In genomic region chr1:29331731-29332130, GRCh38 we compare ENCODE assay signal across 19 cellular contexts.
DNase-seq lines count a peak whose midpoint lies in the region; ATAC-seq and TF ChIP-seq lines count a peak whose summit lies in the region.
"Had no signal": no experiment of that assay in that cellular context is flagged by ENCODE, and none has a peak within 500 bp of the region (broad histone marks: within the 10 kb centered on the region; RNA-seq: fewer than 3 reads in every experiment).

No MANE protein-coding gene starts in this region.

- 79 to 91% (median 86%) methylated on average over 1 of the region's 1 CpG for WGBS in spleen, 5 donors

- H3K36me3 Mint-ChIP-seq in naive thymus-derived CD4-positive, alpha-beta T cell = peaks cover 0 to 4% (median 0%) of the 10 kb centered on the region in 5 donors

- H3K4me1 ChIP-seq in spleen (no peaks in the 10 kb centered on the region), colonic mucosa (no peaks in the 10 kb centered on the region)
- no peaks in the 10 kb centered on the region for H3K4me1 ChIP-seq in naive thymus-derived CD4-positive, alpha-beta T cell (ENCODE audit: control insufficient read depth in 2 of 2, insufficient read depth in 2 of 2, low read length in 2 of 2)
- H3K4me1 ChIP-seq: BLaER1, HAP-1 had no signal

- CTCF ChIA-PET in naive thymus-derived CD4-positive, alpha-beta T cell (lab: Charles Lee) = no interaction called here

- H3K9me3 ChIP-seq in spleen (no peaks in the 10 kb centered on the region), colonic mucosa (no peaks in the 10 kb centered on the region), MG63 (no peaks in the 10 kb centered on the region)
- H3K9me3 ChIP-seq in naive thymus-derived CD4-positive, alpha-beta T cell (ENCODE audit: control insufficient read depth in 2 of 3, low read length in 3 of 3) = no peaks in the 10 kb centered on the region
- H3K9me3 ChIP-seq: BLaER1, HAP-1 had no signal

- H3K36me3 ChIP-seq in spleen = no peaks in the 10 kb centered on the region
- H3K36me3 ChIP-seq in naive thymus-derived CD4-positive, alpha-beta T cell (ENCODE audit: control insufficient read depth in 2 of 3, insufficient read depth in 3 of 3, low read length in 3 of 3) = no peaks in the 10 kb centered on the region
- H3K36me3 ChIP-seq in colonic mucosa = no peaks in the 10 kb centered on the region
- no peaks in the 10 kb centered on the region for H3K36me3 ChIP-seq in MG63
- H3K36me3 ChIP-seq: BLaER1 had no signal

- no peak overlapping the region for H3K4me3 Mint-ChIP-seq in naive thymus-derived CD4-positive, alpha-beta T cell
- H3K4me3 Mint-ChIP-seq: CD4-positive, alpha-beta T cell had no signal

- peaks cover 17 to 41% (median 26%) of the 10 kb centered on the region in 5 donors for H3K27me3 Mint-ChIP-seq in naive thymus-derived CD4-positive, alpha-beta T cell

- H3K27me3 ChIP-seq in spleen (replicated peaks in 1 of 7) (peaks cover 0 to 27% (median 0%) of the 10 kb centered on the region in 7 donors), colonic mucosa (no peaks in the 10 kb centered on the region), MG63 (peaks cover 9% of the 10 kb centered on the region; the same call in 1 of the 2 replicates)
- no peaks in the 10 kb centered on the region for H3K27me3 ChIP-seq in naive thymus-derived CD4-positive, alpha-beta T cell (ENCODE audit: control insufficient read depth in 2 of 2, insufficient read depth in 2 of 2, low read length in 2 of 2)
- H3K27me3 ChIP-seq: BLaER1 had no signal

- no peak overlapping the region for H3K27ac Mint-ChIP-seq in naive thymus-derived CD4-positive, alpha-beta T cell
- H3K27ac Mint-ChIP-seq: CD4-positive, alpha-beta T cell had no signal

- intact Hi-C loops in spleen (cut with DNase I; ENCODE audit: low total_unique reads) = no loop called here
- intact Hi-C loops in naive thymus-derived CD4-positive, alpha-beta T cell (cut with micrococcal nuclease) = no loop called here
- intact Hi-C loops in colonic mucosa (cut with DNase I) = no loop called here

- ATAC-seq in naive thymus-derived CD4-positive, alpha-beta T cell = no peak

- H3K4me3 ChIP-seq in spleen (no peak overlapping the region), colonic mucosa (no peak overlapping the region), MG63 (no peak overlapping the region)
- H3K4me3 ChIP-seq in naive thymus-derived CD4-positive, alpha-beta T cell (ENCODE audit: low read length) = no peak overlapping the region
- H3K4me3 ChIP-seq: BLaER1, HAP-1, K562 had no signal

- no peak for TF ChIP-seq POLR2A in spleen (IDR thresholded peaks at IDR 0.05)

- no peak overlapping the region for H3K9ac ChIP-seq in colonic mucosa (ENCODE audit: low read depth in 2 of 2, low read length in 2 of 2)
- H3K9ac ChIP-seq: BLaER1 had no signal

- no peaks in the 10 kb centered on the region for H3K4me1 Mint-ChIP-seq in naive thymus-derived CD4-positive, alpha-beta T cell

- H3K9me3 Mint-ChIP-seq in naive thymus-derived CD4-positive, alpha-beta T cell = peaks cover 0 to 15% (median 3%) of the 10 kb centered on the region in 11 donors
- H3K9me3 Mint-ChIP-seq: CD4-positive, alpha-beta T cell had no signal

- POLR2A ChIA-PET in naive thymus-derived CD4-positive, alpha-beta T cell (lab: Charles Lee) = no interaction called here

- no peak overlapping the region for H3K27ac ChIP-seq in spleen
- H3K27ac ChIP-seq in naive thymus-derived CD4-positive, alpha-beta T cell (ENCODE audit: low read depth, low read length) = no peak overlapping the region
- no peak overlapping the region for H3K27ac ChIP-seq in colonic mucosa
- H3K27ac ChIP-seq: BLaER1, HL-60 had no signal

- DNase-seq in astrocyte of the hippocampus (ENCODE audit: low read depth, low spot score) (peak; percentile 42), islet precursor cell (peak; percentile 27), spleen (peak; percentile 14), colonic mucosa (no peak), AML-193 (lab: John Stamatoyannopoulos, UW) (no peak), MG63 (no peak)
- DNase-seq in naive thymus-derived CD4-positive, alpha-beta T cell = no peak
- DNase-seq: CD4-positive, alpha-beta T cell; COR-L47; DMS79; NCI-H1092; NCI-H1436; NCI-H187 treated with DMSO at 0.1 percent for 48 hours; NCI-H774; NK-92 treated with Interleukin-12 subunit alpha and Interleukin-12 subunit beta, amount 100 ng/mL, for 24 hours had no signal

- TF ChIP-seq CTCF in spleen (IDR thresholded peaks at IDR 0.05 in 8 of 11, conservative IDR thresholded peaks at IDR 0.05 in 3 of 11) = no peak
- no peak for TF ChIP-seq CTCF in colonic mucosa (IDR thresholded peaks at IDR 0.05)

Comparison
In these comparisons a context has a peak if more than half of its experiments do, and no peak if none do; other contexts are left out.
1. DNase-seq: peak in astrocyte of the hippocampus (single experiment), islet precursor cell (single experiment) and spleen (single experiment); none in naive thymus-derived CD4-positive, alpha-beta T cell (0 of 9), colonic mucosa (single experiment), AML-193 (0 of 2) and MG63 (single experiment).